In genomic region chr19:45506246-45506990, GRCh38 we compare ENCODE assay signal across 8 cellular contexts. TPM values are rescaled to one million over a fixed set of nuclear protein-coding genes. Genes with fewer than 3 reads are reported as not detected.
DNase-seq lines count a peak whose midpoint lies in the region; ATAC-seq and TF ChIP-seq lines count a peak whose summit lies in the region.

No MANE protein-coding gene starts in this region.

- peak overlapping the region; percentile 95 for H2BK5ac ChIP-seq in IMR-90 (ENCODE audit: low read depth, low read length, poor library complexity, severe bottlenecking)

- dilution Hi-C loops in IMR-90 (cut with HindIII; ENCODE audit: low sequenced_read_pairs, unreplicated experiment), result no loop called here

- BruUV-seq in IMR-90 (replicated peaks; lab: Mats Ljungman, UMichigan), result no TSS peak

- H3K9me1 ChIP-seq in IMR-90 (ENCODE audit: insufficient read depth, low read length), result peaks cover 17% of the 10 kb centered on the region

- WGBS in IMR-90 (ENCODE audit: extremely low coverage in 2 of 2, insufficient read length in 1 of 2), 2 experiments, result 5% methylated on average over 18 of the region's 47 CpGs; no CpG with 5 or more reads in 1 of the 2 experiments

- peaks cover 46% of the 10 kb centered on the region for H3K79me2 ChIP-seq in OCI-LY3 (ENCODE audit: low read length)

- peak overlapping the region; percentile 94 for H4K91ac ChIP-seq in IMR-90 (ENCODE audit: insufficient read depth, low read depth, low read length)

- peak overlapping the region; percentile 99 for H4K5ac ChIP-seq in IMR-90 (ENCODE audit: low read depth, low read length)

- peak; percentile 59 for TF ChIP-seq CTCF in IMR-90 (conservative IDR thresholded peaks at IDR 0.05; ENCODE audit: low read depth, low read length)
- peak; percentile 85 for TF ChIP-seq CTCF in OCI-LY3 (IDR thresholded peaks at IDR 0.05; ENCODE audit: low read depth, low read length)

- POLR2A ChIA-PET in IMR-90 (lab: Charles Lee; ENCODE audit: unreplicated experiment), result no interaction called here

- peaks cover 11% of the 10 kb centered on the region for H3K4me1 ChIP-seq in IMR-90 (ENCODE audit: control insufficient read depth, insufficient read depth, low read length)
- peaks cover 41% of the 10 kb centered on the region for H3K4me1 ChIP-seq in OCI-LY3 (ENCODE audit: low read length)
- H3K4me1 ChIP-seq in mucosa of stomach (ENCODE audit: control insufficient read depth, insufficient read depth, low read length), result peaks cover 33% of the 10 kb centered on the region

- H4K20me1 ChIP-seq in IMR-90 (ENCODE audit: insufficient read depth, low read length) (peaks cover 26% of the 10 kb centered on the region), OCI-LY3 (ENCODE audit: insufficient read depth, low read length) (peaks cover 11% of the 10 kb centered on the region)

- in situ Hi-C loops in IMR-90 (cut with MboI; ENCODE audit: low sequenced_read_pairs), result no loop called here

- H2BK15ac ChIP-seq in IMR-90 (ENCODE audit: low read depth, low read length), result peak overlapping the region; percentile 100; the same call in 2 of the 3 replicates

- ATAC-seq in GM21529 (IDR thresholded peaks at IDR 0.05; ENCODE audit: unreplicated experiment), result peak; percentile 49
- ATAC-seq in IMR-90 (ENCODE audit: low read depth), result peak; percentile 60

- H3K4me2 ChIP-seq in IMR-90 (ENCODE audit: low read depth, low read length), result peak overlapping the region; percentile 98
- H3K4me2 ChIP-seq in OCI-LY3 (ENCODE audit: low read length), result peak overlapping the region; percentile 98

- peaks cover 0 to 46% of the 10 kb centered on the region in 2 experiments; a peak in 2 of 4 replicates for H3K79me1 ChIP-seq in IMR-90 (ENCODE audit: low read depth in 1 of 2, low read length in 2 of 2)

- CTCF ChIA-PET in IMR-90 (lab: Yijun Ruan, JAX), result interaction anchor here (0.6 kb wide), 1 partner anchor 201 kb away, joined by 3 read pairs; no protein-coding TSS in a partner anchor

- H3K9me3 ChIP-seq in IMR-90 (ENCODE audit: control insufficient read depth, insufficient read depth, low read length) (no peaks in the 10 kb centered on the region), OCI-LY3 (ENCODE audit: insufficient read depth, low read length) (no peaks in the 10 kb centered on the region), mucosa of stomach (ENCODE audit: control insufficient read depth, low read length) (no peaks in the 10 kb centered on the region)

- H3K36me3 ChIP-seq in IMR-90 (ENCODE audit: control insufficient read depth, insufficient read depth, low read length) (peaks cover 4% of the 10 kb centered on the region; the same call in 1 of the 2 replicates), OCI-LY3 (replicated peaks; ENCODE audit: low read depth, low read length) (peaks cover 14% of the 10 kb centered on the region), mucosa of stomach (ENCODE audit: control insufficient read depth, insufficient read depth, low read length) (no peaks in the 10 kb centered on the region)

- peak overlapping the region; percentile 100 for H2AK5ac ChIP-seq in IMR-90 (ENCODE audit: low read depth, low read length)

- H3K23ac ChIP-seq in IMR-90 (ENCODE audit: low read depth, low read length), result peak overlapping the region; percentile 98

- H4K8ac ChIP-seq in IMR-90 (ENCODE audit: low read depth in 2 of 2, low read length in 2 of 2), result peak overlapping the region; percentile 97

- H2BK20ac ChIP-seq in IMR-90 (ENCODE audit: low read depth, low read length), result peak overlapping the region; percentile 89

- TF ChIP-seq RAD21 in IMR-90 (IDR thresholded peaks at IDR 0.05; ENCODE audit: low read length), result no peak

- H3K56ac ChIP-seq in IMR-90 (ENCODE audit: extremely low read depth, insufficient read depth, low read length), result peak overlapping the region; percentile 98

- peak overlapping the region; percentile 100 for H2AK9ac ChIP-seq in IMR-90 (replicated peaks; ENCODE audit: low read depth, low read length, poor library complexity)

- H3K4ac ChIP-seq in IMR-90 (ENCODE audit: low read depth, low read length), result peak overlapping the region; percentile 96

- intact Hi-C loops in IMR-90 (cut with micrococcal nuclease), result loop anchor here (5.0 kb wide), 2 partner anchors 136 to 186 kb away; partner anchors contain the start of genes QPCTL and SNRPD2

- H2AFZ ChIP-seq in IMR-90 (replicated peaks; ENCODE audit: low read length, poor library complexity), result peak overlapping the region; percentile 98
- H2AFZ ChIP-seq in OCI-LY3 (ENCODE audit: low read depth, low read length), result peak overlapping the region; percentile 71; the same call in 1 of the 2 replicates

- peak overlapping the region; percentile 96 for H3K9ac ChIP-seq in IMR-90 (ENCODE audit: low read depth, low read length)
- H3K9ac ChIP-seq in OCI-LY3 (ENCODE audit: low read length), result peak overlapping the region; percentile 93
- peak overlapping the region; percentile 100 for H3K9ac ChIP-seq in mucosa of stomach (ENCODE audit: low read length)

- H3K18ac ChIP-seq in IMR-90 (ENCODE audit: low read depth, low read length), result peak overlapping the region; percentile 97

- peak; percentile 77 for DNase-seq in DMS153 (lab: John Stamatoyannopoulos, UW)
- peak; percentile 88 for DNase-seq in IMR-90
- DNase-seq in activated T-cell treated with anti-CD3 and anti-CD28 coated beads for 4 hours, result peak; percentile 99
- DNase-seq in erythroblast (lab: John Stamatoyannopoulos, UW), result peak; percentile 90 to 95
- DNase-seq in stimulated activated CD8-positive, alpha-beta memory T cell treated with anti-CD3 and anti-CD28 coated beads, Interleukin-4, amount 100 ng/mL, for 48 hours, result peak; percentile 100

- peak overlapping the region; percentile 94 for H3K27ac ChIP-seq in IMR-90 (ENCODE audit: insufficient read depth, low read length)
- peak overlapping the region; percentile 86 for H3K27ac ChIP-seq in OCI-LY3 (ENCODE audit: low read length)

- H3K27me3 ChIP-seq in IMR-90 (ENCODE audit: control insufficient read depth, insufficient read depth, low read length) (no peaks in the 10 kb centered on the region), OCI-LY3 (ENCODE audit: low read depth, low read length) (no peaks in the 10 kb centered on the region), mucosa of stomach (ENCODE audit: control insufficient read depth, insufficient read depth, low read length) (no peaks in the 10 kb centered on the region)

- H3K14ac ChIP-seq in IMR-90 (replicated peaks; ENCODE audit: low read depth, low read length), result peak overlapping the region; percentile 97

- TF ChIP-seq POLR2A in IMR-90 (IDR thresholded peaks at IDR 0.05; ENCODE audit: low read depth, low read length) (peak; percentile 65), erythroblast (IDR thresholded peaks at IDR 0.05; ENCODE audit: low read length) (no peak)

- H3K4me3 ChIP-seq in IMR-90 (ENCODE audit: insufficient read depth, low read depth, low read length), result peak overlapping the region; percentile 92
- peak overlapping the region; percentile 89 for H3K4me3 ChIP-seq in OCI-LY3 (ENCODE audit: low read length)
- peak overlapping the region; percentile 93 for H3K4me3 ChIP-seq in mucosa of stomach (ENCODE audit: low read length)

- H2BK120ac ChIP-seq in IMR-90 (ENCODE audit: low read depth, low read length), result peak overlapping the region; percentile 95

TF ChIP-seq in IMR-90, 13 proteins besides CTCF, POLR2A, EP300 and RAD21:
- TF ChIP-seq MAZ (IDR thresholded peaks at IDR 0.05; ENCODE audit: borderline replicate concordance, low read depth, low read length) (peak; percentile 61; the same call in 1 of the 2 replicates), NFE2L2 (IDR thresholded peaks at IDR 0.05; ENCODE audit: low read depth, low read length) (peak; percentile 11; the same call in 1 of the 2 replicates), CHD1 (IDR thresholded peaks at IDR 0.05; ENCODE audit: low read depth, low read length) (no peak), MAFK (IDR thresholded peaks at IDR 0.05; ENCODE audit: low read depth, low read length) (no peak), RCOR1 (IDR thresholded peaks at IDR 0.05; ENCODE audit: insufficient replicate concordance, low read length) (no peak), FOS (IDR thresholded peaks at IDR 0.05; ENCODE audit: low read depth, low read length) (peak; percentile 3; the same call in 1 of the 2 replicates), MXI1 (IDR thresholded peaks at IDR 0.05; ENCODE audit: borderline replicate concordance, low read depth, low read length) (peak; percentile 13; the same call in 1 of the 2 replicates)

RNA-seq across cellular contexts. Expression of gene VASP, which starts 0.9 kb away (rescaled TPM):
- 61.1 and 66.9 TPM in 2 replicates for total RNA-seq in IMR-90 (2012; rRNA removed)
- 88.8 and 126 TPM in 2 replicates for polyA plus RNA-seq in IMR-90 (2012; rRNA removed)
- 92.1 and 92.3 TPM in 2 replicates for polyA plus RNA-seq in IMR-90 (2012; cell fraction: cytosol; rRNA removed)
- polyA plus RNA-seq in IMR-90 (2012; cell fraction: nucleus; rRNA removed; ENCODE audit: low replicate concordance), result 91.0 and 119 TPM in 2 replicates

RNA-seq across cellular contexts. Expression of gene PPM1N, which starts 8.2 kb away (rescaled TPM):
- total RNA-seq in IMR-90 (2012; rRNA removed), result 0.56 and 0.90 TPM in 2 replicates
- polyA plus RNA-seq in IMR-90 (2012; rRNA removed), result 1.6 TPM in 2 replicates
- 2.0 and 2.9 TPM in 2 replicates for polyA plus RNA-seq in IMR-90 (2012; cell fraction: cytosol; rRNA removed)
- 3.4 and 4.5 TPM in 2 replicates for polyA plus RNA-seq in IMR-90 (2012; cell fraction: nucleus; rRNA removed; ENCODE audit: low replicate concordance)

RNA-seq across cellular contexts. Expression of gene RTN2, which starts 9.6 kb away (rescaled TPM):
- 5.3 and 5.7 TPM in 2 replicates for total RNA-seq in IMR-90 (2012; rRNA removed)
- polyA plus RNA-seq in IMR-90 (2012; rRNA removed), result 17.4 and 19.4 TPM in 2 replicates
- polyA plus RNA-seq in IMR-90 (2012; cell fraction: cytosol; rRNA removed), result 16.9 and 38.3 TPM in 2 replicates
- polyA plus RNA-seq in IMR-90 (2012; cell fraction: nucleus; rRNA removed; ENCODE audit: low replicate concordance), result 11.9 and 20.0 TPM in 2 replicates

RNA-seq across cellular contexts. Expression of gene FOSB, which starts 38.6 kb away (rescaled TPM):
- total RNA-seq in IMR-90 (2012; rRNA removed), result 11.1 and 31.9 TPM in 2 replicates
- 15.6 and 60.1 TPM in 2 replicates for polyA plus RNA-seq in IMR-90 (2012; rRNA removed)
- polyA plus RNA-seq in IMR-90 (2012; cell fraction: cytosol; rRNA removed), result 52.4 and 90.3 TPM in 2 replicates
- 982 and 1,348 TPM in 2 replicates for polyA plus RNA-seq in IMR-90 (2012; cell fraction: nucleus; rRNA removed; ENCODE audit: low replicate concordance)

Comparison
In these comparisons a context has a peak if more than half of its experiments do, and no peak if none do; other contexts are left out.
1. Peak in every context shown above with its lines: DNase-seq, ATAC-seq, H3K4me3 ChIP-seq and H3K27ac ChIP-seq.